Comparison of ENCODE assay signal across 19 cellular contexts in genomic region chr16:88753191-88753590, GRCh38. TPM values are rescaled to one million over a fixed set of nuclear protein-coding genes. Genes with fewer than 3 reads are reported as not detected.
DNase-seq lines count a peak whose midpoint lies in the region; TF ChIP-seq lines count a peak whose summit lies in the region.
"Had no signal": no experiment of that assay in that cellular context is flagged by ENCODE, and none has a peak within 500 bp of the region (broad histone marks: within the 10 kb centered on the region; RNA-seq: fewer than 3 reads in every experiment).

No MANE protein-coding gene starts in this region.

- H3K9me3 ChIP-seq in sigmoid colon = no peaks in the 10 kb centered on the region
- H3K9me3 ChIP-seq: SJCRH30 had no signal

- no peaks in the 10 kb centered on the region for H3K27me3 Mint-ChIP-seq in chondrocyte (ENCODE audit: low read depth)
- H3K27me3 Mint-ChIP-seq: B cell; CD4-positive, alpha-beta memory T cell had no signal

- H3K4me1 Mint-ChIP-seq in chondrocyte (ENCODE audit: low read depth) = peaks cover 17% of the 10 kb centered on the region

- H3K4me3 ChIP-seq in H7 (ENCODE audit: insufficient read depth, low read depth, low read length) (no peak overlapping the region), sigmoid colon (no peak overlapping the region)
- H3K4me3 ChIP-seq: GM12878, SJCRH30 had no signal

- H3K27me3 ChIP-seq in H7 (ENCODE audit: control insufficient read depth, insufficient read depth, low read length) (no peaks in the 10 kb centered on the region), sigmoid colon (no peaks in the 10 kb centered on the region)
- H3K27me3 ChIP-seq: SJCRH30 had no signal

- WGBS in sigmoid colon, 2 donors = 85 to 88% methylated on average over 13 of the region's 13 CpGs

- peak; percentile 85 for DNase-seq in H7
- no peak for DNase-seq in chondrocyte (ENCODE audit: low spot score)
- DNase-seq in sigmoid colon = no peak
- no peak for DNase-seq in activated CD4-positive, alpha-beta T cell treated with anti-CD3 and anti-CD28 coated beads, Interleukin-2, amount 50 U/mL, for 4 hours
- DNase-seq in NCI-H1048 (lab: John Stamatoyannopoulos, UW) = no peak
- no peak for DNase-seq in UCSD-AML1 (lab: John Stamatoyannopoulos, UW; ENCODE audit: unreplicated experiment)
- DNase-seq in T-helper 1 cell = no peak
- DNase-seq: Calu3; CD4-positive, alpha-beta memory T cell; NCI-H1105; NCI-H1694 treated with DMSO at 0.1 percent for 48 hours; NCI-H69; PC-3; SJCRH30; SW 1271 had no signal

- no peak for TF ChIP-seq POLR2A in sigmoid colon (IDR thresholded peaks at IDR 0.05)

- H3K36me3 Mint-ChIP-seq in chondrocyte (ENCODE audit: low read depth) = peaks cover 4% of the 10 kb centered on the region

- H3K27ac ChIP-seq in C4-2B = peak overlapping the region; percentile 98
- H3K27ac ChIP-seq in sigmoid colon = peak overlapping the region in 3 of 4 donors; percentile 96 to 100 (median 97)
- H3K27ac ChIP-seq: KMS-11, SJCRH30 had no signal

- TF ChIP-seq CTCF in C4-2B (conservative IDR thresholded peaks at IDR 0.05) (no peak), chondrocyte (IDR thresholded peaks at IDR 0.05) (peak; percentile 14), sigmoid colon (IDR thresholded peaks at IDR 0.05) (no peak)

- peaks cover 0 to 59% (median 57%) of the 10 kb centered on the region in 4 donors for H3K4me1 ChIP-seq in sigmoid colon

- intact Hi-C loops in sigmoid colon (cut with DNase I) = no loop called here

- no peak overlapping the region for H3K4me3 Mint-ChIP-seq in chondrocyte (ENCODE audit: unreplicated experiment)
- H3K4me3 Mint-ChIP-seq: B cell; CD4-positive, alpha-beta memory T cell had no signal

- H3K9me3 Mint-ChIP-seq in chondrocyte (ENCODE audit: low read depth) = no peaks in the 10 kb centered on the region
- H3K9me3 Mint-ChIP-seq: CD4-positive, alpha-beta memory T cell had no signal

- no peaks in the 10 kb centered on the region for H3K36me3 ChIP-seq in H7 (replicated peaks; ENCODE audit: control insufficient read depth, insufficient read depth, low read length)
- H3K36me3 ChIP-seq in sigmoid colon = peaks cover 0 to 18% (median 3%) of the 10 kb centered on the region in 4 donors
- H3K36me3 ChIP-seq: SJCRH30 had no signal

- H3K27ac Mint-ChIP-seq in chondrocyte (ENCODE audit: unreplicated experiment) = no peak overlapping the region

- TF ChIP-seq EP300 in sigmoid colon (IDR thresholded peaks at IDR 0.05) = no peak

RNA-seq across cellular contexts. Expression of gene PIEZO1, which starts 31.8 kb away (rescaled TPM):
- 60.0 and 86.8 TPM in 2 replicates for total RNA-seq in H7 (2014; rRNA removed; shearing (Covaris generic))
- total RNA-seq in chondrocyte (134 to 209 TPM (median 208 TPM) in 3 replicates), sigmoid colon (100 to 1,000 TPM in 3 of 4 donors, 10 to 100 TPM in 1; 97.4 to 242 (median 158) TPM)
- polyA plus RNA-seq in sigmoid colon = 100 to 1,000 TPM in 1 of 3 donors, 10 to 100 TPM in 2; 18.0 to 169 (median 29.4) TPM

RNA-seq across cellular contexts. Expression of gene CTU2, which starts 46.9 kb away (rescaled TPM):
- total RNA-seq in H7 (2014; rRNA removed; shearing (Covaris generic)) = 33.1 and 38.4 TPM in 2 replicates
- 20.7 to 37.1 TPM (median 24.1 TPM) in 3 replicates for total RNA-seq in chondrocyte
- 10 to 100 TPM in 3 of 4 donors, 1 to 10 TPM in 1; 6.1 to 11.7 (median 10.7) TPM for total RNA-seq in sigmoid colon
- polyA plus RNA-seq in sigmoid colon = 10 to 100 TPM in 1 of 3 donors, 1 to 10 TPM in 2; 8.4 to 16.3 (median 9.2) TPM

RNA-seq across cellular contexts. Expression of gene RNF166, which starts 47.0 kb away (rescaled TPM):
- 44.6 and 45.3 TPM in 2 replicates for total RNA-seq in H7 (2014; rRNA removed; shearing (Covaris generic))
- total RNA-seq in chondrocyte (12.8 to 15.5 TPM (median 14.3 TPM) in 3 replicates), sigmoid colon (10 to 100 TPM; 16.0 to 21.4 (median 17.9) TPM)
- polyA plus RNA-seq in sigmoid colon = 10 to 100 TPM in 1 of 3 donors, 1 to 10 TPM in 2; 5.4 to 34.8 (median 6.2) TPM

RNA-seq across cellular contexts. Expression of gene CDT1, which starts 50.4 kb away (rescaled TPM):
- total RNA-seq in H7 (2014; rRNA removed; shearing (Covaris generic)) = 120 and 176 TPM in 2 replicates
- total RNA-seq in chondrocyte (2.9 to 11.7 TPM (median 3.7 TPM) in 3 replicates), sigmoid colon (1 to 10 TPM in 1 of 4 donors, under 1 TPM in 2, not detected in 1; 0.71 to 3.0 (median 0.81) TPM)
- polyA plus RNA-seq in sigmoid colon = 10 to 100 TPM in 1 of 3 donors, 1 to 10 TPM in 2; 3.6 to 17.4 (median 6.9) TPM

RNA-seq across cellular contexts. Expression of gene APRT, which starts 58.5 kb away (rescaled TPM):
- 526 and 633 TPM in 2 replicates for total RNA-seq in H7 (2014; rRNA removed; shearing (Covaris generic))
- 68.8 to 90.2 TPM (median 70.7 TPM) in 3 replicates for total RNA-seq in chondrocyte
- total RNA-seq in sigmoid colon = 10 to 100 TPM; 56.6 to 78.3 (median 62.5) TPM
- polyA plus RNA-seq in sigmoid colon = 100 to 1,000 TPM; 245 to 329 (median 294) TPM
